10 cellular contexts compared by ENCODE assay signal in genomic region chr12:58920956-58921861, GRCh38. TPM values are rescaled to one million over a fixed set of nuclear protein-coding genes. Genes with fewer than 3 reads are reported as not detected.
A peak's percentile ranks its signal among the peaks of the same experiment; 100 is the strongest.
DNase-seq lines count a peak whose midpoint lies in the region; ATAC-seq, FAIRE-seq and TF ChIP-seq lines count a peak whose summit lies in the region.
"Had no signal": no experiment of that assay in that cellular context is flagged by ENCODE, and none has a peak within 500 bp of the region (broad histone marks: within the 10 kb centered on the region; RNA-seq: fewer than 3 reads in every experiment).

No MANE protein-coding gene starts in this region.

- H3K27me3 ChIP-seq in HUES64 (ENCODE audit: insufficient read depth, low read length) = peaks cover 15% of the 10 kb centered on the region
- no peaks in the 10 kb centered on the region for H3K27me3 ChIP-seq in GM12878 (replicated peaks in 1 of 2; ENCODE audit: control insufficient read depth in 2 of 2, insufficient read depth in 2 of 2, low read length in 1 of 2)
- no peaks in the 10 kb centered on the region for H3K27me3 ChIP-seq in HepG2 (ENCODE audit: control insufficient read depth in 1 of 2, insufficient read depth in 2 of 2, low read length in 2 of 2)
- no peaks in the 10 kb centered on the region for H3K27me3 ChIP-seq in suprapubic skin

- H3K36me3 ChIP-seq in HUES64 (ENCODE audit: insufficient read depth, low read length) = no peaks in the 10 kb centered on the region
- H3K36me3 ChIP-seq in GM12878 (ENCODE audit: control insufficient read depth in 2 of 2, insufficient read depth in 2 of 2, low read length in 1 of 2) = no peaks in the 10 kb centered on the region
- no peaks in the 10 kb centered on the region for H3K36me3 ChIP-seq in HepG2 (replicated peaks in 1 of 2; ENCODE audit: control insufficient read depth in 1 of 2, insufficient read depth in 2 of 2, low read length in 2 of 2)
- no peaks in the 10 kb centered on the region for H3K36me3 ChIP-seq in suprapubic skin

- TF ChIP-seq RAD21 in GM12878 (IDR thresholded peaks at IDR 0.05; ENCODE audit: insufficient read depth, low read depth, low read length) (no peak), HepG2 (CRISPR knock-in tag; IDR thresholded peaks at IDR 0.05) (no peak)

- peak overlapping the region; percentile 82 for H3K4me2 ChIP-seq in GM12878 (ENCODE audit: control insufficient read depth, insufficient read depth)
- H3K4me2 ChIP-seq in HepG2 (ENCODE audit: low read depth, low read length) = peak overlapping the region; percentile 96

- RAD21 ChIA-PET in GM12878 (lab: Charles Lee; ENCODE audit: unreplicated experiment) = interaction anchor here (0.8 kb wide), 1 partner anchor 549 kb away, joined by 3 read pairs; no protein-coding TSS in a partner anchor

- no peak for TF ChIP-seq EP300 in GM12878 (IDR thresholded peaks at IDR 0.05; ENCODE audit: borderline replicate concordance in 1 of 2, control insufficient read depth in 1 of 2, low read depth in 2 of 2, low read length in 2 of 2)
- peak in 1 of 2 experiments; percentile 46; a peak in 1 of 4 replicates for TF ChIP-seq EP300 in HepG2 (IDR thresholded peaks at IDR 0.05; ENCODE audit: low read depth in 2 of 2, low read length in 2 of 2)
- TF ChIP-seq EP300 in HepG2 (CRISPR knock-in tag; IDR thresholded peaks at IDR 0.05; ENCODE audit: borderline replicate concordance) = no peak
- TF ChIP-seq EP300 in suprapubic skin (IDR thresholded peaks at IDR 0.05) = no peak

- WGBS in HUES64 = 77% methylated on average over 13 of the region's 15 CpGs
- 24% methylated on average over 15 of the region's 15 CpGs for WGBS in GM12878 (ENCODE audit: insufficient coverage, insufficient replicate concordance, low lambda C conversion rate, missing lambda C conversion rate)
- whole genome bisulfite sequencing in HepG2 (ENCODE audit: low lambda C conversion rate) = 7% methylated on average over 15 of the region's 15 CpGs
- WGBS in suprapubic skin = 48% methylated on average over 15 of the region's 15 CpGs

- FAIRE-seq in GM12878 (lab: Jason Lieb, UNC) (no peak), HepG2 (lab: Jason Lieb, UNC) (peak; percentile 52)
- FAIRE-seq: RCC 7860 had no signal

- in situ Hi-C loops in GM12878 (cut with MboI) = no loop called here
- in situ Hi-C loops in HepG2 (cut with HindIII; ENCODE audit: extremely low pct_ligation_motif_present, low pct_unique_long_range_greater_than_20kb) = no loop called here

- H4K20me1 ChIP-seq in GM12878 (ENCODE audit: control insufficient read depth, insufficient read depth) = no peaks in the 10 kb centered on the region
- no peaks in the 10 kb centered on the region for H4K20me1 ChIP-seq in HepG2 (ENCODE audit: insufficient read depth, low read length)

- DNase-seq in GM12878 (ENCODE audit: low read depth, low spot score) = no peak
- DNase-seq in HepG2 (ENCODE audit: low spot score) = peak; percentile 53
- no peak for DNase-seq in suprapubic skin (ENCODE audit: low spot score in 2 of 2)
- no peak for DNase-seq in medulla oblongata (ENCODE audit: extremely low spot score)
- DNase-seq: activated naive CD4-positive, alpha-beta T cell treated with anti-CD3 and anti-CD28 coated beads, Interleukin-2, amount 50 U/mL, for 16 hours; naive B cell had no signal

- H3K27ac ChIP-seq in HUES64 (ENCODE audit: low read depth, low read length) = no peak overlapping the region; the same call in 1 of the 2 replicates
- H3K27ac ChIP-seq in GM12878 (ENCODE audit: control insufficient read depth, insufficient read depth) = peak overlapping the region; percentile 68; the same call in 1 of the 2 replicates
- H3K27ac ChIP-seq in HepG2 (ENCODE audit: extremely low read length, insufficient read depth, low read length) = peak overlapping the region; percentile 94
- H3K27ac ChIP-seq in suprapubic skin = peak overlapping the region; percentile 93

- TF ChIP-seq CTCF in GM12878 (IDR thresholded peaks at IDR 0.05 in 2 of 3, conservative IDR thresholded peaks at IDR 0.05 in 1 of 3; ENCODE audit: control insufficient read depth in 2 of 3, extremely low read depth in 1 of 3, insufficient read depth in 1 of 3, low read depth in 3 of 3, low read length in 3 of 3) (no peak), HepG2 (CRISPR knock-in tag; IDR thresholded peaks at IDR 0.05) (no peak), suprapubic skin (IDR thresholded peaks at IDR 0.05) (no peak)

- CTCF ChIA-PET in GM12878 (lab: Yijun Ruan, JAX) = interaction anchor here (1.0 to 1.2 kb wide), 2 partner anchors 10 to 11 kb away, joined by 3 read pairs; no protein-coding TSS in a partner anchor
- CTCF ChIA-PET in HepG2 (lab: Yijun Ruan, JAX; ENCODE audit: low intra/inter-chr PET ratio, low total read pairs) = no interaction called here

- H3K79me2 ChIP-seq in GM12878 (ENCODE audit: control insufficient read depth, insufficient read depth, low read length) (peaks cover 24% of the 10 kb centered on the region), HepG2 (ENCODE audit: insufficient read depth, low read length) (peaks cover 27% of the 10 kb centered on the region)

- H3K9ac ChIP-seq in HUES64 (ENCODE audit: low read depth, low read length) (peak overlapping the region; percentile 87), GM12878 (ENCODE audit: control insufficient read depth, insufficient read depth, low read length) (no peak overlapping the region; the same call in 1 of the 2 replicates), HepG2 (ENCODE audit: insufficient read depth, low read depth, low read length) (peak overlapping the region; percentile 80)

- SMC1A ChIA-PET in GM12878 (lab: Charles Lee; ENCODE audit: uncharacterized antibody, unreplicated experiment) = no interaction called here

- H3K4me1 ChIP-seq in HUES64 (ENCODE audit: insufficient read depth, low read length) = peaks cover 42% of the 10 kb centered on the region
- peaks cover 3% of the 10 kb centered on the region; the same call in 1 of the 2 replicates for H3K4me1 ChIP-seq in GM12878 (ENCODE audit: control insufficient read depth, insufficient read depth, low read length)
- H3K4me1 ChIP-seq in HepG2 (ENCODE audit: insufficient read depth, low read length) = peaks cover 33% of the 10 kb centered on the region
- peaks cover 46% of the 10 kb centered on the region for H3K4me1 ChIP-seq in suprapubic skin

- ATAC-seq in GM12878 (no peak), HepG2 (peak; percentile 13; the same call in 2 of the 3 replicates), HG03175 (IDR thresholded peaks at IDR 0.05; ENCODE audit: unreplicated experiment) (no peak), GM18861 (IDR thresholded peaks at IDR 0.05; ENCODE audit: unreplicated experiment) (no peak)

- H2AFZ ChIP-seq in GM12878 (ENCODE audit: control insufficient read depth, low read depth, low read length) (peak overlapping the region; percentile 90), HepG2 (ENCODE audit: low read length) (peak overlapping the region; percentile 71)

- peak overlapping the region; percentile 77 for H3K4me3 ChIP-seq in HUES64 (ENCODE audit: low read length)
- peak overlapping the region; percentile 73; the same call in 1 of the 2 replicates for H3K4me3 ChIP-seq in GM12878
- H3K4me3 ChIP-seq in HepG2 (replicated peaks in 1 of 3; ENCODE audit: insufficient read depth in 1 of 3, low read depth in 2 of 3, low read length in 3 of 3) = peak overlapping the region; percentile 80 to 95 (median 92)
- H3K4me3 ChIP-seq in suprapubic skin = peak overlapping the region; percentile 71

- TF ChIP-seq POLR2A in GM12878 (IDR thresholded peaks at IDR 0.05; ENCODE audit: low read depth, low read length) = no peak
- no peak for TF ChIP-seq POLR2A in HepG2 (IDR thresholded peaks at IDR 0.05; ENCODE audit: insufficient read depth in 1 of 2, low read depth in 2 of 2, low read length in 2 of 2)
- no peak for TF ChIP-seq POLR2A in suprapubic skin (IDR thresholded peaks at IDR 0.05)

- H3K9me3 ChIP-seq in HUES64 (ENCODE audit: insufficient read depth, low read depth, low read length) (no peaks in the 10 kb centered on the region), GM12878 (replicated peaks; ENCODE audit: control insufficient read depth, insufficient read depth, low read length) (no peaks in the 10 kb centered on the region), HepG2 (ENCODE audit: low read length) (no peaks in the 10 kb centered on the region), suprapubic skin (no peaks in the 10 kb centered on the region)

- BruUV-seq in GM12878 (replicated peaks; lab: Mats Ljungman, UMichigan) (no TSS peak), HepG2 (replicated peaks; lab: Mats Ljungman, UMichigan) (no TSS peak)

- POLR2A ChIA-PET in GM12878 (lab: Charles Lee) (interaction anchor here (0.6 kb wide), 1 partner anchor 51 kb away, joined by 3 read pairs; no protein-coding TSS in a partner anchor), HepG2 (lab: Yijun Ruan, JAX) (interaction anchor here (1.6 kb wide), 1 partner anchor 9 kb away, joined by 3 read pairs; no protein-coding TSS in a partner anchor)

- intact Hi-C loops in GM12878 (cut with micrococcal nuclease; ENCODE audit: unreplicated experiment) = no loop called here
- intact Hi-C loops in HepG2 (cut with micrococcal nuclease; ENCODE audit: unreplicated experiment) = loop anchor here (2.0 to 10.0 kb wide), 3 partner anchors 104 to 236 kb away; no protein-coding TSS in a partner anchor

RNA-seq across cellular contexts. Expression of gene LRIG3, which starts 0.9 kb away (rescaled TPM):
- 14.7 TPM for polyA plus RNA-seq in HUES64 (2013, experiment 1 of 2)
- 18.3 TPM for polyA plus RNA-seq in HUES64 (2013, experiment 2 of 2)
- 2.3 and 4.1 TPM in 2 replicates for total RNA-seq in GM12878 (2013; cell fraction: nucleolus; rRNA removed)
- 7.7 and 9.4 TPM in 2 replicates for total RNA-seq in GM12878 (2014; rRNA removed)
- total RNA-seq in GM12878 (2014; rRNA removed; fragmentation: Illumina TruSeq; extraction: Trizol) = 7.2 and 8.9 TPM in 2 replicates
- 6.1 and 8.5 TPM in 2 replicates for total RNA-seq in GM12878 (2021)
- 3.4 TPM for polyA plus RNA-seq in GM12878 (2011; ENCODE audit: low read depth)
- 1.4 and 2.1 TPM in 2 replicates for polyA plus RNA-seq in GM12878 (2011; rRNA removed)
- polyA plus RNA-seq in GM12878 (2011; cell fraction: cytosol; rRNA removed) = 0.99 and 1.1 TPM in 2 replicates
- 2.0 and 2.9 TPM in 2 replicates for polyA plus RNA-seq in GM12878 (2011; cell fraction: nucleus; rRNA removed)
- polyA plus RNA-seq in GM12878 (2012) = 3.2 and 4.8 TPM in 2 replicates
- 4.1 and 9.0 TPM in 2 replicates for polyA plus RNA-seq in GM12878 (2014; fragmentation: Illumina TruSeq; extraction: Trizol)
- 1 to 10 TPM in 1 of 2 experiments, under 1 TPM in 1; 0.95 to 1.1 TPM for polyA plus RNA-seq in GM12878 (2014; fragmentation: Nextera tagmentation; extraction: Ambion mirVana)
- 3.4 and 6.8 TPM in 2 replicates for polyA plus RNA-seq in GM12878 (2014; rRNA removed)
- polyA plus RNA-seq in GM12878 (2016; fragmentation: Nextera tagmentation; extraction: Ambion mirVana) = 1 to 10 TPM; 4.7 to 5.2 TPM
- polyA minus RNA-seq in GM12878 (2011; rRNA and poly(A)+ RNA removed) = 3.2 and 5.0 TPM in 2 replicates
- 0.94 and 1.2 TPM in 2 replicates for polyA minus RNA-seq in GM12878 (2011; cell fraction: cytosol; rRNA and poly(A)+ RNA removed)
- 2.9 and 6.4 TPM in 2 replicates for polyA minus RNA-seq in GM12878 (2011; cell fraction: nucleus; rRNA and poly(A)+ RNA removed)
- total RNA-seq in HepG2 (2016; rRNA removed; fragmentation: Illumina TruSeq; extraction: Trizol) = 9.9 and 17.4 TPM in 2 replicates
- total RNA-seq in HepG2 (2016; cell fraction: cytosol; rRNA removed; fragmentation: Illumina TruSeq; extraction: Trizol; ENCODE audit: low read depth) = 2.5 and 3.0 TPM in 2 replicates
- total RNA-seq in HepG2 (2016; cell fraction: insoluble cytoplasmic fraction; rRNA removed; fragmentation: Illumina TruSeq; extraction: Trizol) = 9.0 and 13.5 TPM in 2 replicates
- 5.6 and 5.9 TPM in 2 replicates for total RNA-seq in HepG2 (2016; cell fraction: membrane; rRNA removed; fragmentation: Illumina TruSeq; extraction: Trizol)
- 29.0 and 31.5 TPM in 2 replicates for total RNA-seq in HepG2 (2016; cell fraction: nucleus; rRNA removed; fragmentation: Illumina TruSeq; extraction: Trizol)
- polyA plus RNA-seq in HepG2 (2011; rRNA removed) = 7.7 TPM in 2 replicates
- 5.6 and 6.5 TPM in 2 replicates for polyA plus RNA-seq in HepG2 (2011; cell fraction: cytosol; rRNA removed)
- 6.5 and 6.7 TPM in 2 replicates for polyA plus RNA-seq in HepG2 (2011; cell fraction: nucleus; rRNA removed)
- polyA plus RNA-seq in HepG2 (2012) = 7.2 and 7.6 TPM in 2 replicates
- 0.49 and 0.58 TPM in 2 replicates for polyA plus RNA-seq in HepG2 (2016; cell fraction: cytosol; fragmentation: Illumina TruSeq; extraction: Trizol; ENCODE audit: low read depth)
- polyA plus RNA-seq in HepG2 (2016; cell fraction: insoluble cytoplasmic fraction; fragmentation: Illumina TruSeq; extraction: Trizol; ENCODE audit: low read depth) = 4.9 and 6.3 TPM in 2 replicates
- polyA plus RNA-seq in HepG2 (2016; cell fraction: membrane; fragmentation: Illumina TruSeq; extraction: Trizol; ENCODE audit: low read depth) = 0.96 and 1.0 TPM in 2 replicates
- polyA plus RNA-seq in HepG2 (2016; cell fraction: nucleus; fragmentation: Illumina TruSeq; extraction: Trizol; ENCODE audit: insufficient read depth, low read depth) = 10.9 and 12.4 TPM in 2 replicates
- 16.2 and 25.7 TPM in 2 replicates for polyA minus RNA-seq in HepG2 (2011; rRNA and poly(A)+ RNA removed; ENCODE audit: low replicate concordance)
- 6.6 and 7.4 TPM in 2 replicates for polyA minus RNA-seq in HepG2 (2011; cell fraction: cytosol; rRNA and poly(A)+ RNA removed)
- polyA minus RNA-seq in HepG2 (2011; cell fraction: nucleus; rRNA and poly(A)+ RNA removed) = 51.0 and 58.3 TPM in 2 replicates
- total RNA-seq in suprapubic skin = 100 to 1,000 TPM in 3 of 4 donors, 10 to 100 TPM in 1; 56.5 to 225 (median 110) TPM
